In the genomic region with DNA sequence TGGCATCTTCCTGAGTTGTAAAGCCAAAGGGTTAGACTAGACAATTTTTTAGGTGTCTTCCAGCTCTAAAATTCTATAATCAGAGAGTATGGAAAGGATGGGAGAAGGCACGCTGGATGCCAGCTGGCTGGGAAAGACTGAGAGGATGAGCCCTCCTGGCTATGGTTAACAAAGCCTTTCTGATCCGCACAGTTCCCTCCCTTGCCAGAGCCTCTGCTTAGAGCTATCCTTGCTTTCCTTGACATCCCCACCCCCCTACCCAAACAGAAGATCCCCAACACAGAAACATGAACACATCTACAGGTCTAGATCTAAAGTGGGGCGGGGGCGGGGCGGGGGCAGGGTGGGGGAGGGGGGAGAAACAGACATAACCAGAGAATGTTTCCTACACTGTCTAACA, we compare ENCODE assay signal across 1 cellular context.
TF ChIP-seq lines count a peak whose summit lies in the region.

No MANE protein-coding gene starts in this region.

TF ChIP-seq in GM23338, 12 proteins besides CTCF, POLR2A, EP300 and RAD21:
- TF ChIP-seq, protein P1, sequence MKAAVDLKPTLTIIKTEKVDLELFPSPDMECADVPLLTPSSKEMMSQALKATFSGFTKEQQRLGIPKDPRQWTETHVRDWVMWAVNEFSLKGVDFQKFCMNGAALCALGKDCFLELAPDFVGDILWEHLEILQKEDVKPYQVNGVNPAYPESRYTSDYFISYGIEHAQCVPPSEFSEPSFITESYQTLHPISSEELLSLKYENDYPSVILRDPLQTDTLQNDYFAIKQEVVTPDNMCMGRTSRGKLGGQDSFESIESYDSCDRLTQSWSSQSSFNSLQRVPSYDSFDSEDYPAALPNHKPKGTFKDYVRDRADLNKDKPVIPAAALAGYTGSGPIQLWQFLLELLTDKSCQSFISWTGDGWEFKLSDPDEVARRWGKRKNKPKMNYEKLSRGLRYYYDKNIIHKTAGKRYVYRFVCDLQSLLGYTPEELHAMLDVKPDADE (IDR thresholded peaks at IDR 0.05) = no peak
- no peak for TF ChIP-seq EZH2 (IDR thresholded peaks at IDR 0.05; ENCODE audit: low read depth, unreplicated experiment)
- no peak for TF ChIP-seq ZNF331 (CRISPR knock-in tag; IDR thresholded peaks at IDR 0.05; ENCODE audit: low read depth)
- TF ChIP-seq, protein P2, sequence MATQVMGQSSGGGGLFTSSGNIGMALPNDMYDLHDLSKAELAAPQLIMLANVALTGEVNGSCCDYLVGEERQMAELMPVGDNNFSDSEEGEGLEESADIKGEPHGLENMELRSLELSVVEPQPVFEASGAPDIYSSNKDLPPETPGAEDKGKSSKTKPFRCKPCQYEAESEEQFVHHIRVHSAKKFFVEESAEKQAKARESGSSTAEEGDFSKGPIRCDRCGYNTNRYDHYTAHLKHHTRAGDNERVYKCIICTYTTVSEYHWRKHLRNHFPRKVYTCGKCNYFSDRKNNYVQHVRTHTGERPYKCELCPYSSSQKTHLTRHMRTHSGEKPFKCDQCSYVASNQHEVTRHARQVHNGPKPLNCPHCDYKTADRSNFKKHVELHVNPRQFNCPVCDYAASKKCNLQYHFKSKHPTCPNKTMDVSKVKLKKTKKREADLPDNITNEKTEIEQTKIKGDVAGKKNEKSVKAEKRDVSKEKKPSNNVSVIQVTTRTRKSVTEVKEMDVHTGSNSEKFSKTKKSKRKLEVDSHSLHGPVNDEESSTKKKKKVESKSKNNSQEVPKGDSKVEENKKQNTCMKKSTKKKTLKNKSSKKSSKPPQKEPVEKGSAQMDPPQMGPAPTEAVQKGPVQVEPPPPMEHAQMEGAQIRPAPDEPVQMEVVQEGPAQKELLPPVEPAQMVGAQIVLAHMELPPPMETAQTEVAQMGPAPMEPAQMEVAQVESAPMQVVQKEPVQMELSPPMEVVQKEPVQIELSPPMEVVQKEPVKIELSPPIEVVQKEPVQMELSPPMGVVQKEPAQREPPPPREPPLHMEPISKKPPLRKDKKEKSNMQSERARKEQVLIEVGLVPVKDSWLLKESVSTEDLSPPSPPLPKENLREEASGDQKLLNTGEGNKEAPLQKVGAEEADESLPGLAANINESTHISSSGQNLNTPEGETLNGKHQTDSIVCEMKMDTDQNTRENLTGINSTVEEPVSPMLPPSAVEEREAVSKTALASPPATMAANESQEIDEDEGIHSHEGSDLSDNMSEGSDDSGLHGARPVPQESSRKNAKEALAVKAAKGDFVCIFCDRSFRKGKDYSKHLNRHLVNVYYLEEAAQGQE (IDR thresholded peaks at IDR 0.05; ENCODE audit: unreplicated experiment) = no peak
- TF ChIP-seq CREB1 (CRISPR knock-in tag; IDR thresholded peaks at IDR 0.05; ENCODE audit: low read depth) = no peak
- TF ChIP-seq POLR2AphosphoS5 (IDR thresholded peaks at IDR 0.05; ENCODE audit: low read depth) = no peak
- no peak for TF ChIP-seq STAT1 (IDR thresholded peaks at IDR 0.05; ENCODE audit: unreplicated experiment)
- TF ChIP-seq JUNB (IDR thresholded peaks at IDR 0.05; ENCODE audit: unreplicated experiment) = no peak
- no peak for TF ChIP-seq EZH2phosphoT487 (IDR thresholded peaks at IDR 0.05; ENCODE audit: unreplicated experiment)
- no peak for TF ChIP-seq ZNF114 (CRISPR knock-in tag; IDR thresholded peaks at IDR 0.05)
- TF ChIP-seq, protein P3, sequence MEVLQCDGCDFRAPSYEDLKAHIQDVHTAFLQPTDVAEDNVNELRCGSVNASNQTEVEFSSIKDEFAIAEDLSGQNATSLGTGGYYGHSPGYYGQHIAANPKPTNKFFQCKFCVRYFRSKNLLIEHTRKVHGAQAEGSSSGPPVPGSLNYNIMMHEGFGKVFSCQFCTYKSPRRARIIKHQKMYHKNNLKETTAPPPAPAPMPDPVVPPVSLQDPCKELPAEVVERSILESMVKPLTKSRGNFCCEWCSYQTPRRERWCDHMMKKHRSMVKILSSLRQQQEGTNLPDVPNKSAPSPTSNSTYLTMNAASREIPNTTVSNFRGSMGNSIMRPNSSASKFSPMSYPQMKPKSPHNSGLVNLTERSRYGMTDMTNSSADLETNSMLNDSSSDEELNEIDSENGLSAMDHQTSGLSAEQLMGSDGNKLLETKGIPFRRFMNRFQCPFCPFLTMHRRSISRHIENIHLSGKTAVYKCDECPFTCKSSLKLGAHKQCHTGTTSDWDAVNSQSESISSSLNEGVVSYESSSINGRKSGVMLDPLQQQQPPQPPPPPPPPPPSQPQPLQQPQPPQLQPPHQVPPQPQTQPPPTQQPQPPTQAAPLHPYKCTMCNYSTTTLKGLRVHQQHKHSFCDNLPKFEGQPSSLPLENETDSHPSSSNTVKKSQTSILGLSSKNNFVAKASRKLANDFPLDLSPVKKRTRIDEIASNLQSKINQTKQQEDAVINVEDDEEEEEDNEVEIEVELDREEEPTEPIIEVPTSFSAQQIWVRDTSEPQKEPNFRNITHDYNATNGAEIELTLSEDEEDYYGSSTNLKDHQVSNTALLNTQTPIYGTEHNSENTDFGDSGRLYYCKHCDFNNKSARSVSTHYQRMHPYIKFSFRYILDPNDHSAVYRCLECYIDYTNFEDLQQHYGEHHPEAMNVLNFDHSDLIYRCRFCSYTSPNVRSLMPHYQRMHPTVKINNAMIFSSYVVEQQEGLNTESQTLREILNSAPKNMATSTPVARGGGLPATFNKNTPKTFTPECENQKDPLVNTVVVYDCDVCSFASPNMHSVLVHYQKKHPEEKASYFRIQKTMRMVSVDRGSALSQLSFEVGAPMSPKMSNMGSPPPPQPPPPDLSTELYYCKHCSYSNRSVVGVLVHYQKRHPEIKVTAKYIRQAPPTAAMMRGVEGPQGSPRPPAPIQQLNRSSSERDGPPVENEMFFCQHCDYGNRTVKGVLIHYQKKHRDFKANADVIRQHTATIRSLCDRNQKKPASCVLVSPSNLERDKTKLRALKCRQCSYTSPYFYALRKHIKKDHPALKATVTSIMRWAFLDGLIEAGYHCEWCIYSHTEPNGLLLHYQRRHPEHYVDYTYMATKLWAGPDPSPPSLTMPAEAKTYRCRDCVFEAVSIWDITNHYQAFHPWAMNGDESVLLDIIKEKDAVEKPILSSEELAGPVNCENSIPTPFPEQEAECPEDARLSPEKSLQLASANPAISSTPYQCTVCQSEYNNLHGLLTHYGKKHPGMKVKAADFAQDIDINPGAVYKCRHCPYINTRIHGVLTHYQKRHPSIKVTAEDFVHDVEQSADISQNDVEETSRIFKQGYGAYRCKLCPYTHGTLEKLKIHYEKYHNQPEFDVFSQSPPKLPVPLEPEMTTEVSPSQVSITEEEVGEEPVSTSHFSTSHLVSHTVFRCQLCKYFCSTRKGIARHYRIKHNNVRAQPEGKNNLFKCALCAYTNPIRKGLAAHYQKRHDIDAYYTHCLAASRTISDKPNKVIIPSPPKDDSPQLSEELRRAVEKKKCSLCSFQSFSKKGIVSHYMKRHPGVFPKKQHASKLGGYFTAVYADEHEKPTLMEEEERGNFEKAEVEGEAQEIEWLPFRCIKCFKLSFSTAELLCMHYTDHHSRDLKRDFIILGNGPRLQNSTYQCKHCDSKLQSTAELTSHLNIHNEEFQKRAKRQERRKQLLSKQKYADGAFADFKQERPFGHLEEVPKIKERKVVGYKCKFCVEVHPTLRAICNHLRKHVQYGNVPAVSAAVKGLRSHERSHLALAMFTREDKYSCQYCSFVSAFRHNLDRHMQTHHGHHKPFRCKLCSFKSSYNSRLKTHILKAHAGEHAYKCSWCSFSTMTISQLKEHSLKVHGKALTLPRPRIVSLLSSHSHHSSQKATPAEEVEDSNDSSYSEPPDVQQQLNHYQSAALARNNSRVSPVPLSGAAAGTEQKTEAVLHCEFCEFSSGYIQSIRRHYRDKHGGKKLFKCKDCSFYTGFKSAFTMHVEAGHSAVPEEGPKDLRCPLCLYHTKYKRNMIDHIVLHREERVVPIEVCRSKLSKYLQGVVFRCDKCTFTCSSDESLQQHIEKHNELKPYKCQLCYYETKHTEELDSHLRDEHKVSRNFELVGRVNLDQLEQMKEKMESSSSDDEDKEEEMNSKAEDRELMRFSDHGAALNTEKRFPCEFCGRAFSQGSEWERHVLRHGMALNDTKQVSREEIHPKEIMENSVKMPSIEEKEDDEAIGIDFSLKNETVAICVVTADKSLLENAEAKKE (CRISPR knock-in tag; IDR thresholded peaks at IDR 0.05) = no peak
- no peak for TF ChIP-seq NANOG (IDR thresholded peaks at IDR 0.05; ENCODE audit: borderline replicate concordance)
TF ChIP-seq in GM23338: peak in this region for 0.
